In genomic region chr13:19650742-19651141, GRCh38 we compare ENCODE assay signal across 21 cellular contexts. TPM values are rescaled to one million over a fixed set of nuclear protein-coding genes. Genes with fewer than 3 reads are reported as not detected.
A peak's percentile ranks its signal among the peaks of the same experiment; 100 is the strongest.
DNase-seq lines count a peak whose midpoint lies in the region; ATAC-seq, FAIRE-seq and TF ChIP-seq lines count a peak whose summit lies in the region.
"Had no signal": no experiment of that assay in that cellular context is flagged by ENCODE, and none has a peak within 500 bp of the region (broad histone marks: within the 10 kb centered on the region; RNA-seq: fewer than 3 reads in every experiment).

No MANE protein-coding gene starts in this region.

- H3K36me3 Mint-ChIP-seq in activated naive CD4-positive, alpha-beta T cell treated with anti-CD3 and anti-CD28 coated beads, Interleukin-2, amount 50 U/mL, for 72 hours, result peaks cover 16 to 22% of the 10 kb centered on the region in 2 donors

- peak overlapping the region; percentile 17 to 70 for H3K27ac Mint-ChIP-seq in activated naive CD4-positive, alpha-beta T cell treated with anti-CD3 and anti-CD28 coated beads, Interleukin-2, amount 50 U/mL, for 72 hours
- H3K27ac Mint-ChIP-seq: GM23338, HFFc6 had no signal

- H3K56ac ChIP-seq in IMR-90 (ENCODE audit: extremely low read depth, insufficient read depth, low read length), result no peak overlapping the region
- no peak overlapping the region for H3K56ac ChIP-seq in H1 (replicated peaks; ENCODE audit: insufficient read length, low read depth, low read length)

- H3K4ac ChIP-seq in IMR-90 (ENCODE audit: low read depth, low read length) (no peak overlapping the region), H1 (replicated peaks; ENCODE audit: insufficient read length, low read depth, low read length) (no peak overlapping the region)

- no peak for DNase-seq in activated naive CD4-positive, alpha-beta T cell treated with anti-CD3 and anti-CD28 coated beads, Interleukin-2, amount 50 U/mL, for 72 hours (ENCODE audit: low spot score in 2 of 2)
- no peak for DNase-seq in activated naive CD4-positive, alpha-beta T cell treated with Interleukin-2 at 50 U/mL for 16 hours
- DNase-seq in IMR-90 (no peak), H1 (ENCODE audit: low read depth in 1 of 2, low spot score in 2 of 2) (no peak), NCI-H1092 treated with DMSO at 0.1 percent for 48 hours (lab: John Stamatoyannopoulos, UW) (no peak), osteoblast (ENCODE audit: insufficient read length, low spot score, missing footprints) (no peak)
- DNase-seq: ACHN; BE2C; C1 segment of cervical spinal cord; Caco-2; CD4-positive, CD25-positive, alpha-beta regulatory T cell; GDM1; H7; HFFc6 had no signal

- no peak for TF ChIP-seq EP300 in H1 (IDR thresholded peaks at IDR 0.05; ENCODE audit: borderline replicate concordance in 1 of 2, low read depth in 2 of 2, low read length in 2 of 2)

- H3K27me3 ChIP-seq in IMR-90 (ENCODE audit: control insufficient read depth, insufficient read depth, low read length) (no peaks in the 10 kb centered on the region), H1 (replicated peaks in 1 of 4; ENCODE audit: control insufficient read depth in 3 of 4, extremely low read depth in 1 of 4, insufficient read depth in 3 of 4, low read length in 3 of 4) (no peaks in the 10 kb centered on the region), osteoblast (ENCODE audit: insufficient read depth, low read length) (no peaks in the 10 kb centered on the region)
- H3K27me3 ChIP-seq: BE2C had no signal

- H3K9ac ChIP-seq in IMR-90 (ENCODE audit: low read depth, low read length) (no peak overlapping the region), H1 (replicated peaks in 1 of 4; ENCODE audit: extremely low read depth in 1 of 4, low read depth in 3 of 4, low read length in 3 of 4) (no peak overlapping the region)

- WGBS in IMR-90 (ENCODE audit: extremely low coverage in 2 of 2, insufficient read length in 1 of 2), 2 experiments, result no CpG with 5 or more reads among the region's 4 CpGs
- 91% methylated on average over 4 of the region's 4 CpGs; no CpG with 5 or more reads in 1 of the 2 experiments for WGBS in H1 (ENCODE audit: extremely low coverage in 1 of 2, insufficient coverage in 1 of 2, insufficient read length in 1 of 2, insufficient replicate concordance in 2 of 2, low coverage in 1 of 2, low lambda C conversion rate in 2 of 2, missing lambda C conversion rate in 1 of 2), 2 experiments

- dilution Hi-C loops in IMR-90 (cut with HindIII; ENCODE audit: low sequenced_read_pairs, unreplicated experiment), result no loop called here

- TF ChIP-seq CTCF in IMR-90 (conservative IDR thresholded peaks at IDR 0.05; ENCODE audit: low read depth, low read length) (no peak), H1 (IDR thresholded peaks at IDR 0.05; ENCODE audit: control extremely low read depth in 1 of 3, insufficient read depth in 1 of 3, low read depth in 1 of 3, low read length in 3 of 3) (no peak), osteoblast (IDR thresholded peaks at IDR 0.05; ENCODE audit: extremely low read depth, low read depth, low read length) (no peak)

- FAIRE-seq in H1 (lab: Jason Lieb, UNC), result no peak
- FAIRE-seq: D721Med, GM12892, GM18507, HTR-8/SVneo had no signal

- no peak overlapping the region for H2BK120ac ChIP-seq in IMR-90 (ENCODE audit: low read depth, low read length)
- no peak overlapping the region for H2BK120ac ChIP-seq in H1 (replicated peaks; ENCODE audit: low read depth, low read length)

- no peak overlapping the region for H3K14ac ChIP-seq in IMR-90 (replicated peaks; ENCODE audit: low read depth, low read length)
- H3K14ac ChIP-seq in H1 (ENCODE audit: insufficient read length), result no peak overlapping the region

- no peak overlapping the region for H2BK12ac ChIP-seq in H1 (ENCODE audit: low read depth, low read length)

- in situ Hi-C loops in IMR-90 (cut with MboI; ENCODE audit: low sequenced_read_pairs), result loop anchor here (25.0 kb wide), 1 partner anchor 337 kb away; no protein-coding TSS in a partner anchor

- H3K4me2 ChIP-seq in IMR-90 (ENCODE audit: low read depth, low read length) (no peak overlapping the region), H1 (ENCODE audit: insufficient read depth in 1 of 2, low read depth in 2 of 2, low read length in 2 of 2) (no peak overlapping the region), osteoblast (ENCODE audit: insufficient read depth, low read length) (no peak overlapping the region)
- H3K4me2 ChIP-seq: GM23338 had no signal

- no peak overlapping the region for H3K23ac ChIP-seq in IMR-90 (ENCODE audit: low read depth, low read length)
- no peak overlapping the region for H3K23ac ChIP-seq in H1 (ENCODE audit: insufficient read length)

- no peaks in the 10 kb centered on the region for H3K79me2 ChIP-seq in H1 (ENCODE audit: control insufficient read depth in 1 of 2, insufficient read depth in 2 of 2, low read length in 2 of 2)
- no peaks in the 10 kb centered on the region for H3K79me2 ChIP-seq in osteoblast (ENCODE audit: insufficient read depth, low read length)

- H2BK5ac ChIP-seq in IMR-90 (ENCODE audit: low read depth, low read length, poor library complexity, severe bottlenecking) (no peak overlapping the region), H1 (ENCODE audit: low read depth, low read length) (no peak overlapping the region)

- TF ChIP-seq RAD21 in IMR-90 (IDR thresholded peaks at IDR 0.05; ENCODE audit: low read length), result no peak
- TF ChIP-seq RAD21 in H1 (IDR thresholded peaks at IDR 0.05 in 1 of 2, conservative IDR thresholded peaks at IDR 0.05 in 1 of 2; ENCODE audit: low read depth in 2 of 2, low read length in 2 of 2), result no peak

- H2BK15ac ChIP-seq in IMR-90 (ENCODE audit: low read depth, low read length) (no peak overlapping the region), H1 (ENCODE audit: low read length) (no peak overlapping the region)

- no peak overlapping the region for H2AK9ac ChIP-seq in IMR-90 (replicated peaks; ENCODE audit: low read depth, low read length, poor library complexity)

- H3K27ac ChIP-seq in IMR-90 (ENCODE audit: insufficient read depth, low read length) (no peak overlapping the region), H1 (ENCODE audit: low read depth, low read length) (no peak overlapping the region), osteoblast (ENCODE audit: low read depth, low read length) (no peak overlapping the region)

- H3K9me1 ChIP-seq in IMR-90 (ENCODE audit: insufficient read depth, low read length), result no peaks in the 10 kb centered on the region; the same call in 1 of the 2 replicates

- H2BK20ac ChIP-seq in IMR-90 (ENCODE audit: low read depth, low read length) (no peak overlapping the region), H1 (ENCODE audit: low read length) (no peak overlapping the region)

- BruUV-seq in IMR-90 (replicated peaks; lab: Mats Ljungman, UMichigan), result no TSS peak

- no peak overlapping the region for H4K91ac ChIP-seq in IMR-90 (ENCODE audit: insufficient read depth, low read depth, low read length)
- H4K91ac ChIP-seq in H1 (replicated peaks; ENCODE audit: insufficient read length, low read length), result no peak overlapping the region

- no peaks in the 10 kb centered on the region for H3K23me2 ChIP-seq in H1 (ENCODE audit: low read depth, low read length)

- H3K9me3 Mint-ChIP-seq in activated naive CD4-positive, alpha-beta T cell treated with anti-CD3 and anti-CD28 coated beads, Interleukin-2, amount 50 U/mL, for 72 hours, result no peaks in the 10 kb centered on the region
- H3K9me3 Mint-ChIP-seq: CD4-positive, CD25-positive, alpha-beta regulatory T cell; GM23338; HFFc6 had no signal

- no peaks in the 10 kb centered on the region for H3K4me1 ChIP-seq in IMR-90 (ENCODE audit: control insufficient read depth, insufficient read depth, low read length)
- no peaks in the 10 kb centered on the region for H3K4me1 ChIP-seq in H1 (replicated peaks in 1 of 4; ENCODE audit: control insufficient read depth in 3 of 4, insufficient read depth in 4 of 4, low read length in 3 of 4)
- H3K4me1 ChIP-seq in osteoblast (ENCODE audit: insufficient read depth, low read length), result no peaks in the 10 kb centered on the region
- H3K4me1 ChIP-seq: BE2C, Caco-2 had no signal

- CTCF ChIA-PET in IMR-90 (lab: Yijun Ruan, JAX) (no interaction called here), H1 (lab: Charles Lee; ENCODE audit: partially characterized antibody) (interaction anchor here (1.4 kb wide), 1 partner anchor 85 kb away, joined by 4 read pairs; no protein-coding TSS in a partner anchor)

- peaks cover 4 to 12% of the 10 kb centered on the region in 2 experiments for H3K79me1 ChIP-seq in IMR-90 (ENCODE audit: low read depth in 1 of 2, low read length in 2 of 2)
- no peaks in the 10 kb centered on the region for H3K79me1 ChIP-seq in H1 (ENCODE audit: low read depth, low read length)

- H3K18ac ChIP-seq in IMR-90 (ENCODE audit: low read depth, low read length), result no peak overlapping the region
- no peak overlapping the region for H3K18ac ChIP-seq in H1 (ENCODE audit: extremely low read depth, low read length)

- no peak for TF ChIP-seq POLR2A in IMR-90 (IDR thresholded peaks at IDR 0.05; ENCODE audit: low read depth, low read length)
- TF ChIP-seq POLR2A in H1 (IDR thresholded peaks at IDR 0.05; ENCODE audit: control extremely low read depth in 1 of 2, low read depth in 2 of 2, low read length in 2 of 2), result no peak

- POLR2A ChIA-PET in IMR-90 (lab: Charles Lee; ENCODE audit: unreplicated experiment), result no interaction called here
- POLR2A ChIA-PET in H1 (lab: Charles Lee; ENCODE audit: partially characterized antibody), result no interaction called here

- H2AK5ac ChIP-seq in IMR-90 (ENCODE audit: low read depth, low read length) (no peak overlapping the region), H1 (ENCODE audit: low read depth, low read length) (no peak overlapping the region)

- H3K4me3 ChIP-seq in IMR-90 (ENCODE audit: insufficient read depth, low read depth, low read length) (no peak overlapping the region), H1 (ENCODE audit: extremely low read depth in 1 of 4, insufficient read depth in 2 of 4, low read depth in 3 of 4, low read length in 4 of 4) (no peak overlapping the region), osteoblast (ENCODE audit: insufficient read depth, low read length) (no peak overlapping the region)
- H3K4me3 ChIP-seq: GM23338 had no signal

- H3K9me3 ChIP-seq in IMR-90 (ENCODE audit: control insufficient read depth, insufficient read depth, low read length) (no peaks in the 10 kb centered on the region), H1 (ENCODE audit: insufficient read depth in 2 of 2, low read depth in 1 of 2, low read length in 1 of 2) (no peaks in the 10 kb centered on the region), osteoblast (ENCODE audit: low read depth, low read length) (no peaks in the 10 kb centered on the region)
- H3K9me3 ChIP-seq: BE2C, Caco-2 had no signal

- no peak for ATAC-seq in activated naive CD4-positive, alpha-beta T cell treated with anti-CD3 and anti-CD28 coated beads, Interleukin-2, amount 50 U/mL, for 72 hours
- ATAC-seq in IMR-90 (ENCODE audit: low read depth) (no peak), GM21737 (IDR thresholded peaks at IDR 0.05; ENCODE audit: unreplicated experiment) (no peak)
- ATAC-seq: GM23338, HCT116 had no signal

- H2AFZ ChIP-seq in IMR-90 (replicated peaks; ENCODE audit: low read length, poor library complexity) (no peak overlapping the region), H1 (ENCODE audit: low read length) (no peak overlapping the region), osteoblast (ENCODE audit: low read length) (no peak overlapping the region)
- H2AFZ ChIP-seq: GM23338 had no signal

- H3K36me3 ChIP-seq in IMR-90 (ENCODE audit: control insufficient read depth, insufficient read depth, low read length) (peaks cover 27% of the 10 kb centered on the region), H1 (ENCODE audit: control insufficient read depth in 2 of 4, insufficient read depth in 4 of 4, low read length in 3 of 4) (peaks cover 0 to 11% (median 5%) of the 10 kb centered on the region in 4 experiments; a peak in 4 of 8 replicates), osteoblast (ENCODE audit: insufficient read depth, low read length) (peaks cover 33% of the 10 kb centered on the region)

- H4K5ac ChIP-seq in IMR-90 (ENCODE audit: low read depth, low read length) (no peak overlapping the region), H1 (ENCODE audit: insufficient read length, low read depth, low read length) (no peak overlapping the region)

- H4K20me1 ChIP-seq in IMR-90 (ENCODE audit: insufficient read depth, low read length) (no peaks in the 10 kb centered on the region), H1 (replicated peaks in 1 of 2; ENCODE audit: control insufficient read depth in 1 of 2, insufficient read depth in 2 of 2, low read length in 2 of 2) (no peaks in the 10 kb centered on the region), osteoblast (ENCODE audit: insufficient read depth, low read length) (peaks cover 3% of the 10 kb centered on the region)

- intact Hi-C loops in IMR-90 (cut with micrococcal nuclease), result no loop called here

- H4K8ac ChIP-seq in IMR-90 (ENCODE audit: low read depth in 2 of 2, low read length in 2 of 2) (no peak overlapping the region), H1 (ENCODE audit: extremely low read depth, insufficient read depth, low read length) (no peak overlapping the region)

RNA-seq across cellular contexts. Expression of gene MPHOSPH8, which starts 17.3 kb away (rescaled TPM):
- 10 to 100 TPM; 24.6 to 39.8 TPM for total RNA-seq in activated naive CD4-positive, alpha-beta T cell treated with anti-CD3 and anti-CD28 coated beads, Interleukin-2, amount 50 U/mL, for 72 hours
- total RNA-seq in IMR-90 (2012; rRNA removed) (11.7 and 13.3 TPM in 2 replicates), osteoblast (11.2 and 15.0 TPM in 2 replicates)
- polyA plus RNA-seq in IMR-90 (2012; rRNA removed) (15.0 and 16.4 TPM in 2 replicates), H1 (2011; rRNA removed) (6.7 and 8.3 TPM in 2 replicates)
- polyA plus RNA-seq in IMR-90 (2012; cell fraction: cytosol; rRNA removed), result 4.3 and 5.5 TPM in 2 replicates
- 6.4 and 45.4 TPM in 2 replicates for polyA plus RNA-seq in IMR-90 (2012; cell fraction: nucleus; rRNA removed; ENCODE audit: low replicate concordance)
- 18.0 and 20.5 TPM in 2 replicates for total RNA-seq in H1 (2021; fragmentation: NEBNext Ultra II Directional; extraction: Animal tissue kit (Norgen Biotek cat#: 25700))
- 9.7 TPM for polyA plus RNA-seq in H1 (2011; cell fraction: cytosol; rRNA removed)
- polyA plus RNA-seq in H1 (2011; cell fraction: nucleus; rRNA removed), result 9.8 TPM
- polyA plus RNA-seq in H1 (2012, experiment 1 of 2), result 20.1 to 37.3 TPM (median 23.0 TPM) in 4 replicates
- polyA plus RNA-seq in H1 (2012, experiment 2 of 2), result 2.5 TPM
- polyA plus RNA-seq in H1 (2013, experiment 1 of 2), result 34.9 TPM
- polyA plus RNA-seq in H1 (2013, experiment 2 of 2), result 31.4 TPM
- 5.0 and 6.7 TPM in 2 replicates for polyA minus RNA-seq in H1 (2011; rRNA and poly(A)+ RNA removed)
- 5.6 TPM for polyA minus RNA-seq in H1 (2011; cell fraction: cytosol; rRNA and poly(A)+ RNA removed)
- polyA minus RNA-seq in H1 (2011; cell fraction: nucleus; rRNA and poly(A)+ RNA removed), result 6.7 TPM
